In the genomic region with DNA sequence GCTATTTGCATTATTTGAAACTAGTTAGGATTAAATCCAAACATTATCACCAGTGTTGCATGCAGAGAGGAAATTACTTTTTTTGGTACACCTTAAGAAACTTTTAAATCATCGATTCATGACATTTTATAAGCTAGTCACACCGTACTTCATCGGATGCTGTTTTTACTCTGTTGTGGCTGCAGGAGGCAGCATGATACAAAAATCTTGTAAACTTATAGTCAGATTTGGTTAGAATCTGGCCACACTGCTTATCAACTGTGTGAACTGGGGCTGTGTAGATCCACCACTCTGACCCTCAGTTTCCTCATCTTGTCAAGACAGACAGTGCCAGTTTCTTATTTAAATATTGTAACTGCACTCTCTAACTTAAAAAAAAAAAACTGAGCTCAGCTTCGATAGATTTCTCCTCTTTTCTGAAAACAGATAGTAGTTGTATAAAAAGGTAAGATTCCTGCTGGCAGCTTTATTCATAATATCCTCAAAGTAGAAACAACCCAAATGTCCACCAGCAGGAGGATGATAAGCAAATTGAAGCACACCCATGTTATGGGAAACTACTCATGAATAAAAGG, we compare ENCODE assay signal across 9 cellular contexts.
A peak's percentile ranks its signal among the peaks of the same experiment; 100 is the strongest.
DNase-seq lines count a peak whose midpoint lies in the region; ATAC-seq, FAIRE-seq and TF ChIP-seq lines count a peak whose summit lies in the region.
"Had no signal": no experiment of that assay in that cellular context is flagged by ENCODE, and none has a peak within 500 bp of the region (broad histone marks: within the 10 kb centered on the region; RNA-seq: fewer than 3 reads in every experiment).

No MANE protein-coding gene starts in this region.

- H3K36me3 ChIP-seq in mammary epithelial cell (ENCODE audit: insufficient read depth, low read length) (no peaks in the 10 kb centered on the region), HepG2 (replicated peaks in 1 of 2; ENCODE audit: control insufficient read depth in 1 of 2, insufficient read depth in 2 of 2, low read length in 2 of 2) (no peaks in the 10 kb centered on the region), thyroid gland (no peaks in the 10 kb centered on the region)

- H3K4me3 ChIP-seq in mammary epithelial cell (replicated peaks in 1 of 3; ENCODE audit: insufficient read depth in 1 of 3, low read depth in 2 of 3, low read length in 3 of 3) = no peak overlapping the region
- no peak overlapping the region for H3K4me3 ChIP-seq in HepG2 (replicated peaks in 1 of 3; ENCODE audit: insufficient read depth in 1 of 3, low read depth in 2 of 3, low read length in 3 of 3)
- no peak overlapping the region for H3K4me3 ChIP-seq in thyroid gland (replicated peaks in 1 of 3)

- TF ChIP-seq CTCF in AG09319 (IDR thresholded peaks at IDR 0.05; ENCODE audit: low read depth, low read length) (peak; percentile 54), mammary epithelial cell (conservative IDR thresholded peaks at IDR 0.05 in 1 of 2, IDR thresholded peaks at IDR 0.05 in 1 of 2; ENCODE audit: extremely low read depth in 1 of 2, insufficient read depth in 1 of 2, low read depth in 1 of 2, low read length in 2 of 2) (peak; percentile 46 to 65), HepG2 (CRISPR knock-in tag; IDR thresholded peaks at IDR 0.05) (peak; percentile 48), thyroid gland (IDR thresholded peaks at IDR 0.05) (peak in 2 of 6 experiments; percentile 13 to 37)

- no peak overlapping the region for H3K4me2 ChIP-seq in mammary epithelial cell (ENCODE audit: insufficient read depth, low read depth, low read length)
- no peak overlapping the region for H3K4me2 ChIP-seq in HepG2 (ENCODE audit: low read depth, low read length)

- TF ChIP-seq RAD21 in Ishikawa (IDR thresholded peaks at IDR 0.05; ENCODE audit: low read depth) = peak; percentile 43; the same call in 1 of the 2 replicates
- no peak for TF ChIP-seq RAD21 in HepG2 (CRISPR knock-in tag; IDR thresholded peaks at IDR 0.05)

- TF ChIP-seq POLR2A in HepG2 (IDR thresholded peaks at IDR 0.05; ENCODE audit: insufficient read depth in 1 of 2, low read depth in 2 of 2, low read length in 2 of 2) (no peak), thyroid gland (IDR thresholded peaks at IDR 0.05) (no peak)

- H4K20me1 ChIP-seq in mammary epithelial cell (ENCODE audit: insufficient read depth, low read length) = no peaks in the 10 kb centered on the region
- no peaks in the 10 kb centered on the region for H4K20me1 ChIP-seq in HepG2 (ENCODE audit: insufficient read depth, low read length)

- dilution Hi-C loops in mammary epithelial cell (cut with HindIII; ENCODE audit: low sequenced_read_pairs) = no loop called here

- no peaks in the 10 kb centered on the region for H3K9me3 Mint-ChIP-seq in T-cell

- POLR2A ChIA-PET in HepG2 (lab: Yijun Ruan, JAX) (no interaction called here), T-cell (lab: Charles Lee) (no interaction called here)

- DNase-seq in AG09319 (ENCODE audit: extremely low read depth, low read depth) (no peak), mammary epithelial cell (no peak), HepG2 (ENCODE audit: low spot score) (no peak), T-cell (no peak), thyroid gland (no peak)
- DNase-seq: H7 had no signal

- H3K27me3 ChIP-seq in mammary epithelial cell (ENCODE audit: insufficient read depth, low read length) = no peaks in the 10 kb centered on the region
- no peaks in the 10 kb centered on the region; a peak in 1 of 5 replicates for H3K27me3 ChIP-seq in HepG2 (ENCODE audit: control insufficient read depth in 1 of 2, insufficient read depth in 2 of 2, low read length in 2 of 2)
- H3K27me3 ChIP-seq in thyroid gland = no peaks in the 10 kb centered on the region

- CTCF ChIA-PET in mammary epithelial cell (lab: Charles Lee; ENCODE audit: low non-redundant PET) = interaction anchor here (0.6 to 1.5 kb wide), 8 partner anchors 23 to 1726 kb away, joined by 3 to 10 read pairs (median 5); no protein-coding TSS in a partner anchor
- CTCF ChIA-PET in HepG2 (lab: Yijun Ruan, JAX; ENCODE audit: low intra/inter-chr PET ratio, low total read pairs) = no interaction called here
- CTCF ChIA-PET in T-cell (lab: Charles Lee) = interaction anchor here (0.5 to 0.6 kb wide), 2 partner anchors 399 to 574 kb away, joined by 3 to 7 read pairs; no protein-coding TSS in a partner anchor

- intact Hi-C loops in mammary epithelial cell (cut with micrococcal nuclease) = loop anchor here (1.0 kb wide), 2 partner anchors 52 to 119 kb away; no protein-coding TSS in a partner anchor
- intact Hi-C loops in HepG2 (cut with micrococcal nuclease; ENCODE audit: unreplicated experiment) = loop anchor here (1.0 kb wide), 1 partner anchor 119 kb away; no protein-coding TSS in a partner anchor
- intact Hi-C loops in thyroid gland (cut with DNase I) = loop anchor here (5.0 kb wide), 1 partner anchor 124 kb away; no protein-coding TSS in a partner anchor

- H3K4me1 ChIP-seq in mammary epithelial cell (ENCODE audit: insufficient read depth, low read length) (no peaks in the 10 kb centered on the region), HepG2 (ENCODE audit: insufficient read depth, low read length) (no peaks in the 10 kb centered on the region), thyroid gland (no peaks in the 10 kb centered on the region)

- BruUV-seq in mammary epithelial cell (replicated peaks; lab: Mats Ljungman, UMichigan) (no TSS peak), HepG2 (replicated peaks; lab: Mats Ljungman, UMichigan) (no TSS peak)

- H3K9me3 ChIP-seq in mammary epithelial cell (replicated peaks; ENCODE audit: insufficient read depth, low read length) = no peaks in the 10 kb centered on the region
- H3K9me3 ChIP-seq in HepG2 (ENCODE audit: low read length) = no peaks in the 10 kb centered on the region
- H3K9me3 ChIP-seq in thyroid gland = no peaks in the 10 kb centered on the region

- H3K79me2 ChIP-seq in mammary epithelial cell (ENCODE audit: insufficient read depth, low read length) (no peaks in the 10 kb centered on the region), HepG2 (ENCODE audit: insufficient read depth, low read length) (no peaks in the 10 kb centered on the region)

- peak; percentile 53 for FAIRE-seq in HepG2 (lab: Jason Lieb, UNC)

- no peak for TF ChIP-seq EP300 in Ishikawa (IDR thresholded peaks at IDR 0.05; ENCODE audit: borderline replicate concordance)
- no peak for TF ChIP-seq EP300 in HepG2 (IDR thresholded peaks at IDR 0.05; ENCODE audit: low read depth in 2 of 2, low read length in 2 of 2)
- no peak for TF ChIP-seq EP300 in HepG2 (CRISPR knock-in tag; IDR thresholded peaks at IDR 0.05; ENCODE audit: borderline replicate concordance)

- H3K27me3 Mint-ChIP-seq in T-cell = peaks cover 4 to 10% of the 10 kb centered on the region in 2 donors

- ATAC-seq in HepG2 (peak; percentile 58; the same call in 2 of the 3 replicates), T-cell (replicated peaks in 1 of 4) (no peak), HG03025 (IDR thresholded peaks at IDR 0.05; ENCODE audit: low FRiP score, unreplicated experiment) (no peak), GM19467 (IDR thresholded peaks at IDR 0.05; ENCODE audit: unreplicated experiment) (no peak)

- H3K36me3 Mint-ChIP-seq in T-cell = no peaks in the 10 kb centered on the region

- 30% methylated on average over 4 of the region's 4 CpGs for WGBS in mammary epithelial cell (ENCODE audit: low coverage, missing lambda C conversion rate)
- WGBS in HepG2 (ENCODE audit: low lambda C conversion rate) = 3% methylated on average over 4 of the region's 4 CpGs
- 41 to 60% methylated on average over 4 of the region's 4 CpGs for WGBS in thyroid gland, 2 donors

- H2AFZ ChIP-seq in mammary epithelial cell (ENCODE audit: low read depth, low read length) (no peak overlapping the region), HepG2 (ENCODE audit: low read length) (no peak overlapping the region)

- H3K27ac Mint-ChIP-seq in T-cell = no peak overlapping the region

- in situ Hi-C loops in mammary epithelial cell (cut with MboI; ENCODE audit: low sequenced_read_pairs in 2 of 2) (loop anchor here (5.0 to 25.0 kb wide), 3 partner anchors 114 to 574 kb away; no protein-coding TSS in a partner anchor), HepG2 (cut with HindIII; ENCODE audit: extremely low pct_ligation_motif_present, low pct_unique_long_range_greater_than_20kb) (no loop called here)

- no peak overlapping the region for H3K4me3 Mint-ChIP-seq in T-cell

- H3K9ac ChIP-seq in mammary epithelial cell (ENCODE audit: insufficient read depth, low read length) (no peak overlapping the region), HepG2 (ENCODE audit: insufficient read depth, low read depth, low read length) (no peak overlapping the region)

- peaks cover 0 to 4% (median 0%) of the 10 kb centered on the region in 3 donors for H3K4me1 Mint-ChIP-seq in T-cell

- H3K27ac ChIP-seq in mammary epithelial cell (ENCODE audit: insufficient read depth, low read depth, low read length) = no peak overlapping the region
- no peak overlapping the region for H3K27ac ChIP-seq in HepG2 (ENCODE audit: extremely low read length, insufficient read depth, low read length)
- no peak overlapping the region for H3K27ac ChIP-seq in thyroid gland

TF ChIP-seq in Ishikawa, 13 proteins besides CTCF, POLR2A, EP300 and RAD21 (continues in another document):
- TF ChIP-seq ZBTB7A (IDR thresholded peaks at IDR 0.05; ENCODE audit: low read depth) = no peak
